In genomic region chr16:78522327-78522726, GRCh38 we compare ENCODE assay signal across 18 cellular contexts.
DNase-seq lines count a peak whose midpoint lies in the region; ATAC-seq and TF ChIP-seq lines count a peak whose summit lies in the region.
"Had no signal": no experiment of that assay in that cellular context is flagged by ENCODE, and none has a peak within 500 bp of the region (broad histone marks: within the 10 kb centered on the region; RNA-seq: fewer than 3 reads in every experiment).

No MANE protein-coding gene starts in this region.

- no peak overlapping the region for H3K4me3 ChIP-seq in SJCRH30
- H3K4me3 ChIP-seq in ascending aorta = no peak overlapping the region

- DNase-seq in SJCRH30 (no peak), NAMALWA (ENCODE audit: low spot score) (no peak), ascending aorta (ENCODE audit: low spot score in 2 of 2) (no peak), NCI-H146 treated with DMSO at 0.1 percent for 48 hours (lab: John Stamatoyannopoulos, UW; ENCODE audit: unreplicated experiment) (no peak), left colon (no peak)
- DNase-seq: activated naive CD8-positive, alpha-beta T cell treated with anti-CD3 and anti-CD28 coated beads, Interleukin-2, amount 50 U/mL, for 24 hours; activated T-cell treated with anti-CD3 and anti-CD28 coated beads, Interleukin-2, amount 50 U/mL, for 72 hours; DMS 273 treated with DMSO at 0.1 percent for 48 hours; effector memory CD8-positive, alpha-beta T cell; GOT3; Kasumi-1; naive B cell; NCI-H1930; retina; stimulated activated CD4-positive, alpha-beta T cell treated with anti-CD3 and anti-CD28 coated beads, Interleukin-15, amount 100 ng/mL, for 24 hours had no signal

- ATAC-seq in GM18861 (IDR thresholded peaks at IDR 0.05; ENCODE audit: unreplicated experiment) (peak; percentile 85), GM19467 (IDR thresholded peaks at IDR 0.05; ENCODE audit: unreplicated experiment) (peak; percentile 87), HG03175 (IDR thresholded peaks at IDR 0.05; ENCODE audit: unreplicated experiment) (peak; percentile 91), left colon (no peak)
- ATAC-seq: activated naive CD8-positive, alpha-beta T cell treated with anti-CD3 and anti-CD28 coated beads, Interleukin-2, amount 50 U/mL, for 24 hours; activated T-cell treated with anti-CD3 and anti-CD28 coated beads, Interleukin-2, amount 50 U/mL, for 72 hours; effector memory CD8-positive, alpha-beta T cell had no signal

- H3K27me3 ChIP-seq in SJCRH30 (no peaks in the 10 kb centered on the region), ascending aorta (no peaks in the 10 kb centered on the region)

- H3K9me3 ChIP-seq in SJCRH30 (replicated peaks) (no peaks in the 10 kb centered on the region), ascending aorta (no peaks in the 10 kb centered on the region)

- no peak for TF ChIP-seq CTCF in ascending aorta (IDR thresholded peaks at IDR 0.05)

- H3K27ac ChIP-seq in SJCRH30 = peak overlapping the region; percentile 89
- H3K27ac ChIP-seq in ascending aorta = no peak overlapping the region

- H3K4me1 ChIP-seq in SJCRH30 = peaks cover 16% of the 10 kb centered on the region
- no peaks in the 10 kb centered on the region for H3K4me1 ChIP-seq in ascending aorta

- intact Hi-C loops in ascending aorta (cut with DNase I) = no loop called here
- intact Hi-C loops in left colon (cut with DNase I, micrococcal nuclease) = no loop called here

- H3K36me3 ChIP-seq in SJCRH30 (no peaks in the 10 kb centered on the region), ascending aorta (no peaks in the 10 kb centered on the region)
